19 cellular contexts compared by ENCODE assay signal in genomic region chr17:4003131-4003500, GRCh38. TPM values are rescaled to one million over a fixed set of nuclear protein-coding genes. Genes with fewer than 3 reads are reported as not detected.
DNase-seq lines count a peak whose midpoint lies in the region; ATAC-seq, FAIRE-seq and TF ChIP-seq lines count a peak whose summit lies in the region.
"Had no signal": no experiment of that assay in that cellular context is flagged by ENCODE, and none has a peak within 500 bp of the region (broad histone marks: within the 10 kb centered on the region; RNA-seq: fewer than 3 reads in every experiment).

No MANE protein-coding gene starts in this region.

- no peak overlapping the region for H2BK20ac ChIP-seq in H9 (ENCODE audit: low read depth, low read length, poor library complexity, severe bottlenecking)

- H3K14ac ChIP-seq in H9 (ENCODE audit: insufficient read depth, low read length) = no peak overlapping the region; the same call in 1 of the 2 replicates

- no peak overlapping the region for H4K5ac ChIP-seq in H9 (ENCODE audit: insufficient read length, low read depth, low read length)

- no peak overlapping the region for H3K4me3 ChIP-seq in K562
- no peak overlapping the region for H3K4me3 ChIP-seq in mucosa of stomach (ENCODE audit: low read length)
- H3K4me3 ChIP-seq in transverse colon = no peak overlapping the region
- H3K4me3 ChIP-seq: GM12878, heart right ventricle, neural progenitor cell, right atrium auricular region had no signal

- TF ChIP-seq EP300 in K562 (IDR thresholded peaks at IDR 0.05; ENCODE audit: low read length) (no peak), transverse colon (IDR thresholded peaks at IDR 0.05; ENCODE audit: low read depth) (no peak)

- H3K79me1 ChIP-seq in H9 (ENCODE audit: insufficient read depth, low read depth, low read length, poor library complexity, severe bottlenecking) = no peaks in the 10 kb centered on the region

- POLR2A ChIA-PET in K562 (lab: Yijun Ruan, JAX) = interaction anchor here (1.0 to 1.3 kb wide), 2 partner anchors 16 to 38 kb away, joined by 3 to 4 read pairs; no protein-coding TSS in a partner anchor

- no peak overlapping the region for H2BK12ac ChIP-seq in H9 (ENCODE audit: insufficient read length, low read depth, low read length)

- H2AFZ ChIP-seq in H9 (ENCODE audit: low read length) (no peak overlapping the region), K562 (ENCODE audit: low read depth, low read length) (no peak overlapping the region)
- H2AFZ ChIP-seq: neural progenitor cell had no signal

- in situ Hi-C loops in K562 (cut with MboI) (loop anchor here (10.0 kb wide), 1 partner anchor 88 kb away; the partner anchor contains the start of gene P2RX1), transverse colon (cut with MboI; ENCODE audit: low pct_ligation_motif_present in 1 of 4, low pct_unique_long_range_greater_than_20kb in 1 of 4, low sequenced_read_pairs in 3 of 4) (loop anchor here in 1 of 4 donors (10.0 kb wide), 1 partner anchor 68 kb away; no protein-coding TSS in a partner anchor)

- no peak overlapping the region for H2AK5ac ChIP-seq in H9 (ENCODE audit: insufficient read length, low read length)

- FAIRE-seq in K562 (lab: Jason Lieb, UNC) = no peak
- FAIRE-seq: GM12878, HTR-8/SVneo, urothelium cell line had no signal

- H3K4me1 Mint-ChIP-seq in H9 = peaks cover 24 to 31% of the 10 kb centered on the region in 2 experiments

- H3K36me3 Mint-ChIP-seq in H9 (ENCODE audit: insufficient read depth in 1 of 3, low read depth in 3 of 3) = peaks cover 7 to 24% (median 13%) of the 10 kb centered on the region in 3 experiments; a peak in 5 of 7 replicates

- no peak for ATAC-seq in K562

- CTCF ChIA-PET in K562 (lab: Yijun Ruan, JAX; ENCODE audit: low intra/inter-chr PET ratio) = interaction anchor here (0.6 to 3.4 kb wide), 2 partner anchors 69 to 89 kb away, joined by 4 to 19 read pairs; no protein-coding TSS in a partner anchor

- no peak for TF ChIP-seq RAD21 in K562 (CRISPR knock-in tag; conservative IDR thresholded peaks at IDR 0.05 in 1 of 2, IDR thresholded peaks at IDR 0.05 in 1 of 2)

- H3K23ac ChIP-seq in H9 (ENCODE audit: insufficient read length, low read depth, low read length) = no peak overlapping the region

- H4K8ac ChIP-seq in H9 (replicated peaks; ENCODE audit: insufficient read length, low read depth, low read length) = no peak overlapping the region

- no peak overlapping the region for H3K4me2 ChIP-seq in H9 (ENCODE audit: insufficient read depth, insufficient read length, low read length)
- H3K4me2 ChIP-seq in K562 (ENCODE audit: insufficient read depth, low read length) = no peak overlapping the region
- H3K4me2 ChIP-seq: neural progenitor cell had no signal

- no peaks in the 10 kb centered on the region for H3K27me3 ChIP-seq in H9 (ENCODE audit: insufficient read depth, low read length)
- no peaks in the 10 kb centered on the region for H3K27me3 ChIP-seq in K562 (ENCODE audit: control insufficient read depth in 2 of 2, insufficient read depth in 2 of 2, low read length in 2 of 2)
- peaks cover 3% of the 10 kb centered on the region for H3K27me3 ChIP-seq in mucosa of stomach (ENCODE audit: control insufficient read depth, insufficient read depth, low read length)
- H3K27me3 ChIP-seq in transverse colon = no peaks in the 10 kb centered on the region
- H3K27me3 ChIP-seq: neural progenitor cell, right atrium auricular region had no signal

- no peak overlapping the region for H3K18ac ChIP-seq in H9 (ENCODE audit: insufficient read length, low read depth, low read length)

- intact Hi-C loops in K562 (cut with micrococcal nuclease) (loop anchor here (10.0 kb wide), 1 partner anchor 158 kb away; the partner anchor contains the start of gene NCBP3), transverse colon (cut with DNase I; ENCODE audit: low total_unique reads) (loop anchor here (10.0 kb wide), 3 partner anchors 88 to 268 kb away; partner anchors contain the start of gene P2RX1)

- TF ChIP-seq POLR2A in K562 (conservative IDR thresholded peaks at IDR 0.05) (no peak), transverse colon (IDR thresholded peaks at IDR 0.05) (no peak)

- H3K9me3 ChIP-seq in H9 (ENCODE audit: control insufficient read depth, low read depth, low read length) = no peaks in the 10 kb centered on the region
- H3K9me3 ChIP-seq in K562 (replicated peaks; ENCODE audit: control insufficient read depth, insufficient read depth, low read depth, low read length) = no peaks in the 10 kb centered on the region
- H3K9me3 ChIP-seq in mucosa of stomach (ENCODE audit: control insufficient read depth, low read length) = no peaks in the 10 kb centered on the region
- no peaks in the 10 kb centered on the region for H3K9me3 ChIP-seq in transverse colon
- H3K9me3 ChIP-seq: heart right ventricle, right atrium auricular region had no signal

- peaks cover 4% of the 10 kb centered on the region; the same call in 1 of the 2 replicates for H3K27me3 Mint-ChIP-seq in H9 (ENCODE audit: low read depth)

- H2BK5ac ChIP-seq in H9 (ENCODE audit: insufficient read length, low read length) = no peak overlapping the region

- WGBS in H9 (ENCODE audit: extremely low coverage, insufficient read length, low lambda C conversion rate) = no CpG with 5 or more reads among the region's 21 CpGs
- WGBS in K562 (ENCODE audit: insufficient coverage, low coverage, missing lambda C conversion rate) = 88% methylated on average over 13 of the region's 21 CpGs
- 94% methylated on average over 21 of the region's 21 CpGs; no CpG with 5 or more reads in 1 of the 2 donors for WGBS in transverse colon (ENCODE audit: low coverage in 1 of 2), 2 donors

- H3K56ac ChIP-seq in H9 (ENCODE audit: insufficient read length, low read depth, low read length) = no peak overlapping the region

- H3K4ac ChIP-seq in H9 (ENCODE audit: low read depth, low read length) = no peak overlapping the region

- peaks cover 20% of the 10 kb centered on the region; the same call in 2 of the 3 replicates for H3K36me3 ChIP-seq in K562 (ENCODE audit: control insufficient read depth, insufficient read depth, low read length)
- H3K36me3 ChIP-seq in mucosa of stomach (ENCODE audit: control insufficient read depth, insufficient read depth, low read length) = peaks cover 16% of the 10 kb centered on the region
- peaks cover 0 to 23% (median 9%) of the 10 kb centered on the region in 4 donors for H3K36me3 ChIP-seq in transverse colon
- H3K36me3 ChIP-seq: neural progenitor cell had no signal

- no TSS peak for BruUV-seq in K562 (replicated peaks; lab: Mats Ljungman, UMichigan)

- no peak overlapping the region for H2BK120ac ChIP-seq in H9 (ENCODE audit: low read depth, low read length, poor library complexity, severe bottlenecking)

- H3K4me1 ChIP-seq in H9 (ENCODE audit: insufficient read depth, low read length) = no peaks in the 10 kb centered on the region
- peaks cover 43 to 50% of the 10 kb centered on the region in 2 experiments for H3K4me1 ChIP-seq in K562 (replicated peaks in 1 of 2; ENCODE audit: control insufficient read depth in 2 of 2, insufficient read depth in 2 of 2, low read length in 2 of 2)
- peaks cover 54% of the 10 kb centered on the region for H3K4me1 ChIP-seq in mucosa of stomach (ENCODE audit: control insufficient read depth, insufficient read depth, low read length)
- H3K4me1 ChIP-seq in transverse colon = peaks cover 8 to 23% (median 15%) of the 10 kb centered on the region in 4 donors
- H3K4me1 ChIP-seq: neural progenitor cell had no signal

- peak; percentile 51 for DNase-seq in H9
- no peak for DNase-seq in K562 (ENCODE audit: extremely low read depth in 1 of 4, low spot score in 3 of 4)
- no peak for DNase-seq in transverse colon
- no peak for DNase-seq in NCI-H2171 treated with DMSO at 0.1 percent for 48 hours (lab: John Stamatoyannopoulos, UW)
- DNase-seq in DMS53 (lab: John Stamatoyannopoulos, UW) = no peak
- DNase-seq in NCI-H345 treated with DMSO at 0.1 percent for 48 hours (lab: John Stamatoyannopoulos, UW; ENCODE audit: unreplicated experiment) = no peak
- DNase-seq: activated CD4-positive, alpha-beta T cell treated with anti-CD3 and anti-CD28 coated beads, Interleukin-2, amount 10 ng/mL, durations not matched to agents 24 days and 14 days; cerebellar nuclear complex; DMS 273 treated with DMSO at 0.1 percent for 48 hours; GF-D8; heart right ventricle; NCI-H1417 treated with DMSO at 0.1 percent for 48 hours had no signal

- no peak overlapping the region for H3K4me3 Mint-ChIP-seq in H9
- H3K4me3 Mint-ChIP-seq: activated CD4-positive, alpha-beta T cell treated with anti-CD3 and anti-CD28 coated beads, Interleukin-2, amount 10 ng/mL, durations not matched to agents 24 days and 14 days; endodermal cell; neural progenitor cell had no signal

- no peaks in the 10 kb centered on the region for H3K23me2 ChIP-seq in H9 (ENCODE audit: insufficient read length, low read depth, low read length, poor library complexity, severe bottlenecking)

- H2BK15ac ChIP-seq in H9 (ENCODE audit: low read depth, low read length) = no peak overlapping the region

- H3K79me2 ChIP-seq in H9 (ENCODE audit: insufficient read depth, low read length) (no peaks in the 10 kb centered on the region), K562 (ENCODE audit: control insufficient read depth, insufficient read depth, low read length) (no peaks in the 10 kb centered on the region)

- H3K9ac ChIP-seq in H9 (ENCODE audit: extremely low read depth, insufficient read length, low read length) = no peak overlapping the region
- peak overlapping the region; percentile 60 to 72; a peak in 2 of 4 replicates for H3K9ac ChIP-seq in K562 (ENCODE audit: insufficient read depth in 1 of 2, low read depth in 2 of 2, low read length in 2 of 2)
- peak overlapping the region; percentile 69 for H3K9ac ChIP-seq in mucosa of stomach (ENCODE audit: low read length)
- H3K9ac ChIP-seq: neural progenitor cell had no signal

- no peak for TF ChIP-seq CTCF in H9 (conservative IDR thresholded peaks at IDR 0.05)
- TF ChIP-seq CTCF in K562 (IDR thresholded peaks at IDR 0.05 in 2 of 3, conservative IDR thresholded peaks at IDR 0.05 in 1 of 3; ENCODE audit: insufficient read depth in 2 of 3, low read depth in 1 of 3, low read length in 3 of 3) = no peak
- TF ChIP-seq CTCF in transverse colon (IDR thresholded peaks at IDR 0.05) = no peak

- H4K20me1 ChIP-seq in H9 (ENCODE audit: control insufficient read depth, insufficient read depth, insufficient read length) (no peaks in the 10 kb centered on the region), K562 (replicated peaks; ENCODE audit: control insufficient read depth, insufficient read depth, low read length) (no peaks in the 10 kb centered on the region)

- no peak overlapping the region for H3T11ph ChIP-seq in H9 (ENCODE audit: low read length)

- H3K27ac ChIP-seq in H9 (ENCODE audit: insufficient read length, low read depth, low read length) = no peak overlapping the region
- H3K27ac ChIP-seq in K562 (ENCODE audit: extremely low read depth, low read depth, low read length) = peak overlapping the region; percentile 93
- peak overlapping the region; percentile 72 to 79 (median 78) for H3K27ac ChIP-seq in transverse colon
- H3K27ac ChIP-seq: neural progenitor cell, right atrium auricular region had no signal

- no peak overlapping the region for H4K91ac ChIP-seq in H9 (ENCODE audit: insufficient read length, low read depth, low read length)

- H3K9me1 ChIP-seq in K562 (ENCODE audit: control insufficient read depth, insufficient read depth, low read length) = peaks cover 4% of the 10 kb centered on the region

- H3K9me3 Mint-ChIP-seq in H9 = peaks cover 0 to 1% of the 10 kb centered on the region in 2 experiments; a peak in 1 of 5 replicates
- H3K9me3 Mint-ChIP-seq: activated CD4-positive, alpha-beta T cell treated with anti-CD3 and anti-CD28 coated beads, Interleukin-2, amount 10 ng/mL, durations not matched to agents 24 days and 14 days had no signal

- H3K27ac Mint-ChIP-seq in H9 = 0 out of 7 replicates have a peak overlapping the region, but pooled peaks of 1 of the 3 experiments have one; percentile 39
- H3K27ac Mint-ChIP-seq: activated CD4-positive, alpha-beta T cell treated with anti-CD3 and anti-CD28 coated beads, Interleukin-2, amount 10 ng/mL, durations not matched to agents 24 days and 14 days; endodermal cell; neural progenitor cell had no signal

RNA-seq across cellular contexts. Expression of gene ATP2A3, which starts 38.9 kb away (rescaled TPM):
- total RNA-seq in H9 (2021) (13.3 and 14.6 TPM in 2 replicates), K562 (2014; rRNA removed) (41.2 and 50.7 TPM in 2 replicates), K562 (2014; rRNA removed; fragmentation: Illumina TruSeq; extraction: Trizol) (9.0 and 9.2 TPM in 2 replicates), K562 (2015; rRNA removed; fragmentation: Illumina TruSeq; extraction: Trizol) (16.9 TPM in 2 replicates), K562 (2021) (79.7 and 103 TPM in 2 replicates), transverse colon (100 to 1,000 TPM; 142 to 300 (median 208) TPM)
- total RNA-seq in K562 (2011; cell fraction: chromatin; rRNA removed; ENCODE audit: low replicate concordance) = 198 and 586 TPM in 2 replicates
- 353 and 436 TPM in 2 replicates for total RNA-seq in K562 (2011; cell fraction: nucleolus; rRNA removed)
- 289 and 326 TPM in 2 replicates for total RNA-seq in K562 (2011; cell fraction: nucleoplasm; rRNA removed)
- polyA plus RNA-seq in K562 (2011; rRNA removed) (42.6 and 65.4 TPM in 2 replicates), K562 (2014; fragmentation: Illumina TruSeq; extraction: Trizol) (31.3 and 65.0 TPM in 2 replicates), K562 (2014; fragmentation: Nextera tagmentation; extraction: Ambion mirVana) (under 1 TPM; 0.65 to 0.66 TPM), K562 (2014; rRNA removed) (54.5 and 66.9 TPM in 2 replicates)
- 45.9 and 88.8 TPM in 2 replicates for polyA plus RNA-seq in K562 (2011; cell fraction: cytosol; rRNA removed)
- 230 and 368 TPM in 2 replicates for polyA plus RNA-seq in K562 (2011; cell fraction: nucleus; rRNA removed)
- 77.5 and 466 TPM in 2 replicates for polyA plus RNA-seq in K562 (2012)
- 33.8 and 63.1 TPM in 2 replicates for polyA minus RNA-seq in K562 (2011; rRNA and poly(A)+ RNA removed)
- 71.3 and 83.9 TPM in 2 replicates for polyA minus RNA-seq in K562 (2011; cell fraction: cytosol; rRNA and poly(A)+ RNA removed)
- polyA minus RNA-seq in K562 (2011; cell fraction: nucleus; rRNA and poly(A)+ RNA removed) = 85.0 and 89.2 TPM in 2 replicates
